ENCODE assay signal across 16 cellular contexts in genomic region chr7:103766630-103767029, GRCh38.
"Had no signal": no experiment of that assay in that cellular context is flagged by ENCODE, and none has a peak within 500 bp of the region (broad histone marks: within the 10 kb centered on the region; RNA-seq: fewer than 3 reads in every experiment).

No MANE protein-coding gene starts in this region.

- DNase-seq: activated CD4-positive, alpha-beta memory T cell treated with anti-CD3 and anti-CD28 coated beads, Interleukin-2, amount 10 ng/mL, durations not matched to agents 7 days and 5 days; activated CD4-positive, alpha-beta T cell treated with anti-CD3 and anti-CD28 coated beads for 4 hours; activated effector memory CD4-positive, alpha-beta T cell treated with Interleukin-2 at 50 U/mL for 16 hours; activated naive CD4-positive, alpha-beta T cell treated with anti-CD3 and anti-CD28 coated beads, Interleukin-2, amount 50 U/mL, for 16 hours; activated T-cell treated with anti-CD3 and anti-CD28 coated beads, Interleukin-2, amount 50 U/mL, for 4 hours; dermis blood vessel endothelial cell; heart left ventricle; naive B cell; ovary; sigmoid colon; stimulated activated CD4-positive, alpha-beta T cell treated with anti-CD3 and anti-CD28 coated beads, Interleukin-2, amount 100 ng/mL, for 24 hours; thyroid gland had no signal

- H3K4me1 ChIP-seq: heart left ventricle, sigmoid colon, thyroid gland had no signal

- H3K36me3 ChIP-seq: heart left ventricle, ovary, sigmoid colon, thyroid gland had no signal

- H3K27me3 ChIP-seq: heart left ventricle, ovary, sigmoid colon, thyroid gland had no signal

- H3K4me3 ChIP-seq: heart left ventricle, lung, ovary, sigmoid colon, thyroid gland had no signal

- ATAC-seq: activated T-cell treated with anti-CD3 and anti-CD28 coated beads, Interleukin-2, amount 50 U/mL, for 4 hours; heart left ventricle had no signal

- FAIRE-seq: astrocyte, bronchial epithelial cell, frontal cortex had no signal

- H3K9me3 ChIP-seq: heart left ventricle, ovary, sigmoid colon, thyroid gland had no signal

- H3K27ac ChIP-seq: heart left ventricle, ovary, sigmoid colon, thyroid gland had no signal
